ENCODE assay signal across 8 cellular contexts in the genomic region with DNA sequence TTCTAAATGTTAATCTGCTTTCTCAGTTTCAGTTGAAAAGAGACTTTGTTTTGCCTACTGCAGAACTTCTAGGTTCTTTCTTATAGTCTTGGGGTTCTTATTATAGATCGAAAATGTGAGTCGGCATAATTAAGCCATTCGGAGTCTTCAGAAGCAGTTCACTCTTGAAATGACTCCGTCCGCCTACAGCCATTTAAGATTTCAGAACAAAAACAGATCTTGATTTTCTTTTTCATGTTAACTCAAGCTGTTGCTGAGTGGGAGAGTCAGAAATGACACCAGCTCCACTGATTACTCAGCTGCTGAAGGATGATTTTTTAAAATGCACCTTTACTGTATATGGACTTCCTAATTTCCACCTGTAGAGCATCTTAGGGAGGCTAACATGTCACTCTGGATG.
DNase-seq lines count a peak whose midpoint lies in the region; ATAC-seq and TF ChIP-seq lines count a peak whose summit lies in the region.

No MANE protein-coding gene starts in this region.

- TF ChIP-seq CTCF in brain microvascular endothelial cell (IDR thresholded peaks at IDR 0.05; ENCODE audit: low read depth, low read length, missing control alignments), result no peak

- no peak overlapping the region for H3K27ac ChIP-seq in brain microvascular endothelial cell

- H3K27me3 ChIP-seq in brain microvascular endothelial cell (replicated peaks), result no peaks in the 10 kb centered on the region

- ATAC-seq in GM19025 (IDR thresholded peaks at IDR 0.05; ENCODE audit: low read depth, unreplicated experiment), result peak; percentile 50
- peak; percentile 47 for ATAC-seq in HG02884 (IDR thresholded peaks at IDR 0.05; ENCODE audit: unreplicated experiment)

- H3K4me3 Mint-ChIP-seq in activated T-cell treated with anti-CD3 and anti-CD28 coated beads, Interleukin-2, amount 50 U/mL, for 24 hours, result peak overlapping the region; percentile 88

- DNase-seq in activated T-cell treated with anti-CD3 and anti-CD28 coated beads, Interleukin-2, amount 50 U/mL, for 24 hours, result no peak
- DNase-seq in stimulated activated CD4-positive, alpha-beta T cell treated with anti-CD3 and anti-CD28 coated beads, Interleukin-4, amount 100 ng/mL, for 48 hours (ENCODE audit: low read depth in 2 of 2), result peak; percentile 43 to 61
- DNase-seq in SHP77 (lab: John Stamatoyannopoulos, UW) (no peak), brain microvascular endothelial cell (no peak), NCI-H146 treated with DMSO at 0.1 percent for 48 hours (lab: John Stamatoyannopoulos, UW; ENCODE audit: unreplicated experiment) (no peak), NCI-H226 (no peak)

- no peaks in the 10 kb centered on the region for H3K36me3 ChIP-seq in brain microvascular endothelial cell (replicated peaks)

- H3K9me3 Mint-ChIP-seq in activated T-cell treated with anti-CD3 and anti-CD28 coated beads, Interleukin-2, amount 50 U/mL, for 24 hours, result peaks cover 2% of the 10 kb centered on the region

- in situ Hi-C loops in brain microvascular endothelial cell (cut with HindIII; ENCODE audit: low pct_ligation_motif_present, low sequenced_read_pairs), result no loop called here

- peak overlapping the region; percentile 96 for H3K27ac Mint-ChIP-seq in activated T-cell treated with anti-CD3 and anti-CD28 coated beads, Interleukin-2, amount 50 U/mL, for 24 hours

- peaks cover 90% of the 10 kb centered on the region for H3K36me3 Mint-ChIP-seq in activated T-cell treated with anti-CD3 and anti-CD28 coated beads, Interleukin-2, amount 50 U/mL, for 24 hours (ENCODE audit: low read depth)

- H3K4me1 Mint-ChIP-seq in activated T-cell treated with anti-CD3 and anti-CD28 coated beads, Interleukin-2, amount 50 U/mL, for 24 hours (ENCODE audit: low read depth), result peaks cover 94% of the 10 kb centered on the region

- H3K27me3 Mint-ChIP-seq in activated T-cell treated with anti-CD3 and anti-CD28 coated beads, Interleukin-2, amount 50 U/mL, for 24 hours, result peaks cover 5% of the 10 kb centered on the region

- H3K4me3 ChIP-seq in brain microvascular endothelial cell (ENCODE audit: low read depth, low read length), result no peak overlapping the region

Comparison
In these comparisons a context has a peak if more than half of its experiments do, and no peak if none do; other contexts are left out.
1. DNase-seq: peak in stimulated activated CD4-positive, alpha-beta T cell treated with anti-CD3 and anti-CD28 coated beads, Interleukin-4, amount 100 ng/mL, for 48 hours (2 of 2); none in activated T-cell treated with anti-CD3 and anti-CD28 coated beads, Interleukin-2, amount 50 U/mL, for 24 hours (single experiment), SHP77 (0 of 2), brain microvascular endothelial cell (single experiment), NCI-H146 treated with DMSO at 0.1 percent for 48 hours (single experiment) and NCI-H226 (single experiment).